ENCODE assay signal across 17 cellular contexts in genomic region chr22:39935622-39936021, GRCh38. TPM values are rescaled to one million over a fixed set of nuclear protein-coding genes. Genes with fewer than 3 reads are reported as not detected.
DNase-seq lines count a peak whose midpoint lies in the region; ATAC-seq and TF ChIP-seq lines count a peak whose summit lies in the region.
"Had no signal": no experiment of that assay in that cellular context is flagged by ENCODE, and none has a peak within 500 bp of the region (broad histone marks: within the 10 kb centered on the region; RNA-seq: fewer than 3 reads in every experiment).

No MANE protein-coding gene starts in this region.

- no peaks in the 10 kb centered on the region for H3K27me3 Mint-ChIP-seq in activated naive CD4-positive, alpha-beta T cell treated with anti-CD3 and anti-CD28 coated beads, Interleukin-2, amount 10 ng/mL, durations not matched to agents 7 days and 5 days
- H3K27me3 Mint-ChIP-seq in activated T-helper 1 cell treated with anti-CD3 and anti-CD28 coated beads, Interleukin-12 subunit alpha, Interleukin-12 subunit beta, Interleukin-2, Interleukin-4 antibody, amounts not matched to agents 30 ng/mL and 10 ng/mL and 1 ng/mL, durations not matched to agents 14 hours and 24 hours and 36 hours (ENCODE audit: insufficient read depth), result no peaks in the 10 kb centered on the region
- H3K27me3 Mint-ChIP-seq in endodermal cell (ENCODE audit: insufficient read depth), result no peaks in the 10 kb centered on the region

- no peak for DNase-seq in activated naive CD4-positive, alpha-beta T cell treated with anti-CD3 and anti-CD28 coated beads, Interleukin-2, amount 10 ng/mL, durations not matched to agents 7 days and 5 days
- no peak for DNase-seq in activated naive CD4-positive, alpha-beta T cell (lab: John Stamatoyannopoulos, UW)
- no peak for DNase-seq in activated T-helper 1 cell treated with anti-CD3 and anti-CD28 coated beads, Interleukin-12 subunit alpha, Interleukin-12 subunit beta, Interleukin-2, Interleukin-4 antibody, amounts not matched to agents 30 ng/mL and 10 ng/mL and 1 ng/mL, durations not matched to agents 14 hours and 24 hours and 36 hours (ENCODE audit: low spot score)
- peak; percentile 22 for DNase-seq in medulla oblongata (ENCODE audit: extremely low spot score)
- no peak for DNase-seq in endodermal cell
- DNase-seq in hepatic stellate cell (ENCODE audit: low spot score), result no peak
- DNase-seq in upper lobe of left lung, result no peak
- DNase-seq: activated CD4-positive, CD25-positive, alpha-beta regulatory T cell; DMS153; NCI-H1436 had no signal

- H3K4me1 ChIP-seq in thymus (ENCODE audit: control insufficient read depth, insufficient read depth, low read length), result peaks cover 61% of the 10 kb centered on the region
- peaks cover 8% of the 10 kb centered on the region for H3K4me1 ChIP-seq in endodermal cell (ENCODE audit: control insufficient read depth, insufficient read depth, low read length)
- H3K4me1 ChIP-seq in upper lobe of left lung, result no peaks in the 10 kb centered on the region
- H3K4me1 ChIP-seq: gastroesophageal sphincter, right atrium auricular region had no signal

- H3K9ac ChIP-seq in endodermal cell (ENCODE audit: extremely low read depth, low read length, poor library complexity, severe bottlenecking), result no peak overlapping the region

- peaks cover 21% of the 10 kb centered on the region for H3K36me3 ChIP-seq in thymus (ENCODE audit: control insufficient read depth, insufficient read depth)
- H3K36me3 ChIP-seq in endodermal cell (ENCODE audit: control insufficient read depth, insufficient read depth, low read length), result no peaks in the 10 kb centered on the region
- H3K36me3 ChIP-seq in upper lobe of left lung, result no peaks in the 10 kb centered on the region
- H3K36me3 ChIP-seq: gastroesophageal sphincter, right atrium auricular region had no signal

- CTCF ChIA-PET in activated naive CD4-positive, alpha-beta T cell treated with anti-CD3 and anti-CD28 coated beads, Interleukin-2, amount 10 ng/mL, durations not matched to agents 7 days and 5 days (lab: Charles Lee), result interaction anchor here (0.8 to 1.4 kb wide), 2 partner anchors 15 to 90 kb away, joined by 3 read pairs; no protein-coding TSS in a partner anchor

- H3K4me1 Mint-ChIP-seq in activated naive CD4-positive, alpha-beta T cell treated with anti-CD3 and anti-CD28 coated beads, Interleukin-2, amount 10 ng/mL, durations not matched to agents 7 days and 5 days, result peaks cover 77% of the 10 kb centered on the region
- peaks cover 76% of the 10 kb centered on the region for H3K4me1 Mint-ChIP-seq in activated T-helper 1 cell treated with anti-CD3 and anti-CD28 coated beads, Interleukin-12 subunit alpha, Interleukin-12 subunit beta, Interleukin-2, Interleukin-4 antibody, amounts not matched to agents 30 ng/mL and 10 ng/mL and 1 ng/mL, durations not matched to agents 14 hours and 24 hours and 36 hours (ENCODE audit: low read depth)
- peaks cover 45% of the 10 kb centered on the region for H3K4me1 Mint-ChIP-seq in endodermal cell

- H3K27ac ChIP-seq in thymus (ENCODE audit: low read depth), result peak overlapping the region; percentile 76
- H3K27ac ChIP-seq in endodermal cell (ENCODE audit: low read depth, low read length), result no peak overlapping the region
- H3K27ac ChIP-seq in upper lobe of left lung, result no peak overlapping the region
- H3K27ac ChIP-seq: coronary artery, gastroesophageal sphincter, right atrium auricular region had no signal

- H3K36me3 Mint-ChIP-seq in activated naive CD4-positive, alpha-beta T cell treated with anti-CD3 and anti-CD28 coated beads, Interleukin-2, amount 10 ng/mL, durations not matched to agents 7 days and 5 days, result peaks cover 46% of the 10 kb centered on the region
- H3K36me3 Mint-ChIP-seq in activated T-helper 1 cell treated with anti-CD3 and anti-CD28 coated beads, Interleukin-12 subunit alpha, Interleukin-12 subunit beta, Interleukin-2, Interleukin-4 antibody, amounts not matched to agents 30 ng/mL and 10 ng/mL and 1 ng/mL, durations not matched to agents 14 hours and 24 hours and 36 hours (ENCODE audit: low read depth), result peaks cover 24% of the 10 kb centered on the region
- no peaks in the 10 kb centered on the region for H3K36me3 Mint-ChIP-seq in endodermal cell (ENCODE audit: low read depth)

- TF ChIP-seq CTCF in endodermal cell (conservative IDR thresholded peaks at IDR 0.05) (no peak), upper lobe of left lung (IDR thresholded peaks at IDR 0.05) (no peak)

- no peak for TF ChIP-seq POLR2A in upper lobe of left lung (IDR thresholded peaks at IDR 0.05)

- H3K27ac Mint-ChIP-seq in activated naive CD4-positive, alpha-beta T cell treated with anti-CD3 and anti-CD28 coated beads, Interleukin-2, amount 10 ng/mL, durations not matched to agents 7 days and 5 days, result peak overlapping the region; percentile 77
- peak overlapping the region; percentile 75 for H3K27ac Mint-ChIP-seq in activated T-helper 1 cell treated with anti-CD3 and anti-CD28 coated beads, Interleukin-12 subunit alpha, Interleukin-12 subunit beta, Interleukin-2, Interleukin-4 antibody, amounts not matched to agents 30 ng/mL and 10 ng/mL and 1 ng/mL, durations not matched to agents 14 hours and 24 hours and 36 hours
- no peak overlapping the region for H3K27ac Mint-ChIP-seq in endodermal cell

- ATAC-seq in upper lobe of left lung (ENCODE audit: low FRiP score in 2 of 2), result no peak
- ATAC-seq: gastroesophageal sphincter, HCT116 had no signal

- no peak for TF ChIP-seq EP300 in upper lobe of left lung (IDR thresholded peaks at IDR 0.05)

- H3K9me3 ChIP-seq in thymus (ENCODE audit: control insufficient read depth) (no peaks in the 10 kb centered on the region), endodermal cell (ENCODE audit: control insufficient read depth, low read length) (no peaks in the 10 kb centered on the region), upper lobe of left lung (no peaks in the 10 kb centered on the region)
- H3K9me3 ChIP-seq: gastroesophageal sphincter, right atrium auricular region had no signal

- H3K9me3 Mint-ChIP-seq in activated naive CD4-positive, alpha-beta T cell treated with anti-CD3 and anti-CD28 coated beads, Interleukin-2, amount 10 ng/mL, durations not matched to agents 7 days and 5 days, result no peaks in the 10 kb centered on the region
- no peaks in the 10 kb centered on the region for H3K9me3 Mint-ChIP-seq in activated T-helper 1 cell treated with anti-CD3 and anti-CD28 coated beads, Interleukin-12 subunit alpha, Interleukin-12 subunit beta, Interleukin-2, Interleukin-4 antibody, amounts not matched to agents 30 ng/mL and 10 ng/mL and 1 ng/mL, durations not matched to agents 14 hours and 24 hours and 36 hours
- H3K9me3 Mint-ChIP-seq in endodermal cell, result no peaks in the 10 kb centered on the region

- no peaks in the 10 kb centered on the region for H3K27me3 ChIP-seq in thymus (ENCODE audit: control insufficient read depth, insufficient read depth)
- no peaks in the 10 kb centered on the region for H3K27me3 ChIP-seq in endodermal cell (ENCODE audit: control insufficient read depth, insufficient read depth, low read length, poor library complexity, severe bottlenecking)
- H3K27me3 ChIP-seq in upper lobe of left lung, result peaks cover 0 to 3% (median 0%) of the 10 kb centered on the region in 4 donors
- H3K27me3 ChIP-seq: right atrium auricular region had no signal

- 71% methylated on average over 6 of the region's 6 CpGs for WGBS in thymus
- WGBS in endodermal cell (ENCODE audit: insufficient coverage in 1 of 2, insufficient read length in 1 of 2), 2 experiments, result 87 to 91% methylated on average over 6 of the region's 6 CpGs
- WGBS in upper lobe of left lung, 2 donors, result 59 to 70% methylated on average over 6 of the region's 6 CpGs

- peak overlapping the region; percentile 64 for H3K4me3 Mint-ChIP-seq in activated naive CD4-positive, alpha-beta T cell treated with anti-CD3 and anti-CD28 coated beads, Interleukin-2, amount 10 ng/mL, durations not matched to agents 7 days and 5 days
- peak overlapping the region; percentile 80 for H3K4me3 Mint-ChIP-seq in activated T-helper 1 cell treated with anti-CD3 and anti-CD28 coated beads, Interleukin-12 subunit alpha, Interleukin-12 subunit beta, Interleukin-2, Interleukin-4 antibody, amounts not matched to agents 30 ng/mL and 10 ng/mL and 1 ng/mL, durations not matched to agents 14 hours and 24 hours and 36 hours
- H3K4me3 Mint-ChIP-seq in endodermal cell, result no peak overlapping the region

- peak overlapping the region; percentile 44 for H3K4me3 ChIP-seq in thymus (ENCODE audit: low read length)
- no peak overlapping the region for H3K4me3 ChIP-seq in endodermal cell (ENCODE audit: low read length)
- no peak overlapping the region for H3K4me3 ChIP-seq in upper lobe of left lung
- H3K4me3 ChIP-seq: coronary artery, gastroesophageal sphincter, lung, right atrium auricular region had no signal

- intact Hi-C loops in activated T-helper 1 cell treated with anti-CD3 and anti-CD28 coated beads, Interleukin-12 subunit alpha, Interleukin-12 subunit beta, Interleukin-2, Interleukin-4 antibody, amounts not matched to agents 30 ng/mL and 10 ng/mL and 1 ng/mL, durations not matched to agents 14 hours and 24 hours and 36 hours (cut with micrococcal nuclease), result loop anchor here (5.0 kb wide), 1 partner anchor 57 kb away; the partner anchor contains the start of gene FAM83F

RNA-seq across cellular contexts. Expression of gene TMA7B, which starts 24.6 kb away (rescaled TPM):
- 1.3 and 1.7 TPM in 2 replicates for total RNA-seq in activated T-helper 1 cell treated with anti-CD3 and anti-CD28 coated beads, Interleukin-12 subunit alpha, Interleukin-12 subunit beta, Interleukin-2, Interleukin-4 antibody, amounts not matched to agents 30 ng/mL and 10 ng/mL and 1 ng/mL, durations not matched to agents 14 hours and 24 hours and 36 hours
- 3.3 TPM for polyA plus RNA-seq in thymus
- not detected for total RNA-seq in endodermal cell
- polyA plus RNA-seq in endodermal cell (2013, experiment 1 of 2), result not detected
- not detected for polyA plus RNA-seq in endodermal cell (2013, experiment 2 of 2)
- 1 to 10 TPM in 2 of 6 donors, under 1 TPM in 3, not detected in 1; 0.24 to 2.3 (median 0.76) TPM for total RNA-seq in upper lobe of left lung
- total RNA-seq: epithelial cell of proximal tubule, gastroesophageal sphincter, right atrium auricular region had no signal

RNA-seq across cellular contexts. Expression of gene GRAP2, which starts 34.7 kb away (rescaled TPM):
- 30.5 and 31.3 TPM in 2 replicates for total RNA-seq in activated T-helper 1 cell treated with anti-CD3 and anti-CD28 coated beads, Interleukin-12 subunit alpha, Interleukin-12 subunit beta, Interleukin-2, Interleukin-4 antibody, amounts not matched to agents 30 ng/mL and 10 ng/mL and 1 ng/mL, durations not matched to agents 14 hours and 24 hours and 36 hours
- polyA plus RNA-seq in thymus, result 51.5 TPM
- under 1 TPM; 0.11 to 0.92 TPM for total RNA-seq in endodermal cell
- 0.04 TPM for polyA plus RNA-seq in endodermal cell (2013, experiment 1 of 2)
- polyA plus RNA-seq in endodermal cell (2013, experiment 2 of 2), result 0.21 TPM
- total RNA-seq in upper lobe of left lung, result 10 to 100 TPM in 1 of 6 donors, 1 to 10 TPM in 5; 3.2 to 22.0 (median 7.2) TPM
- total RNA-seq: epithelial cell of proximal tubule had no signal

RNA-seq across cellular contexts. Expression of gene ENTHD1, which starts 42.1 kb away (rescaled TPM):
- total RNA-seq in activated T-helper 1 cell treated with anti-CD3 and anti-CD28 coated beads, Interleukin-12 subunit alpha, Interleukin-12 subunit beta, Interleukin-2, Interleukin-4 antibody, amounts not matched to agents 30 ng/mL and 10 ng/mL and 1 ng/mL, durations not matched to agents 14 hours and 24 hours and 36 hours, result 0.08 and 0.20 TPM in 2 replicates
- 1.2 TPM for polyA plus RNA-seq in thymus
- total RNA-seq in endodermal cell (not detected), upper lobe of left lung (under 1 TPM in 1 of 6 donors, not detected in 5; 0.09 TPM)
- not detected for polyA plus RNA-seq in endodermal cell (2013, experiment 1 of 2)
- polyA plus RNA-seq in endodermal cell (2013, experiment 2 of 2), result not detected
- total RNA-seq: epithelial cell of proximal tubule, right atrium auricular region had no signal

RNA-seq across cellular contexts. Expression of gene FAM83F, which starts 59.1 kb away (rescaled TPM):
- total RNA-seq in activated T-helper 1 cell treated with anti-CD3 and anti-CD28 coated beads, Interleukin-12 subunit alpha, Interleukin-12 subunit beta, Interleukin-2, Interleukin-4 antibody, amounts not matched to agents 30 ng/mL and 10 ng/mL and 1 ng/mL, durations not matched to agents 14 hours and 24 hours and 36 hours, result 0.05 and 0.39 TPM in 2 replicates
- 2.0 TPM for polyA plus RNA-seq in thymus
- total RNA-seq in endodermal cell (10 to 100 TPM; 18.9 to 34.1 TPM), upper lobe of left lung (1 to 10 TPM in 2 of 6 donors, under 1 TPM in 4; 0.23 to 2.8 (median 0.67) TPM)
- polyA plus RNA-seq in endodermal cell (2013, experiment 1 of 2), result 2.2 TPM
- polyA plus RNA-seq in endodermal cell (2013, experiment 2 of 2), result 1.9 TPM
